ENCODE assay signal across 23 cellular contexts in genomic region chr1:241679404-241679803, GRCh38. TPM values are rescaled to one million over a fixed set of nuclear protein-coding genes. Genes with fewer than 3 reads are reported as not detected.
"Had no signal": no experiment of that assay in that cellular context is flagged by ENCODE, and none has a peak within 500 bp of the region (broad histone marks: within the 10 kb centered on the region; RNA-seq: fewer than 3 reads in every experiment).

No MANE protein-coding gene starts in this region.

- H3K27me3 ChIP-seq: MG63 had no signal

- DNase-seq: Karpas-422, KBM-7, MG63, NCI-H1092 treated with DMSO at 0.1 percent for 48 hours, NCI-H146, NCI-H1694 treated with DMSO at 0.1 percent for 48 hours, NCI-H1930, NCI-H2081, NCI-H2107, NCI-H2227 treated with DMSO at 0.1 percent for 48 hours, NCI-H524, NCI-H526 treated with DMSO at 0.1 percent for 48 hours, NCI-H748 treated with DMSO at 0.1 percent for 48 hours, RPMI8226, SHP77, T-helper 1 cell had no signal

- H3K27ac ChIP-seq: HL-60 had no signal

- H3K9me3 ChIP-seq: MG63 had no signal

- ATAC-seq: SK-N-SH treated with all-trans-retinoic acid at 6 μM for 48 hours had no signal

- H3K4me3 ChIP-seq: MG63 had no signal

- H3K4me3 Mint-ChIP-seq: IgD-negative memory B cell had no signal

- H3K36me3 Mint-ChIP-seq: IgD-negative memory B cell had no signal

- FAIRE-seq: HTR-8/SVneo, RCC 7860 had no signal

- H3K36me3 ChIP-seq: MG63 had no signal

RNA-seq across cellular contexts. Expression of gene WDR64, which starts 27.3 kb away (rescaled TPM):
- total RNA-seq: NCI-H460, SK-MEL-5 had no signal
